In the genomic region with DNA sequence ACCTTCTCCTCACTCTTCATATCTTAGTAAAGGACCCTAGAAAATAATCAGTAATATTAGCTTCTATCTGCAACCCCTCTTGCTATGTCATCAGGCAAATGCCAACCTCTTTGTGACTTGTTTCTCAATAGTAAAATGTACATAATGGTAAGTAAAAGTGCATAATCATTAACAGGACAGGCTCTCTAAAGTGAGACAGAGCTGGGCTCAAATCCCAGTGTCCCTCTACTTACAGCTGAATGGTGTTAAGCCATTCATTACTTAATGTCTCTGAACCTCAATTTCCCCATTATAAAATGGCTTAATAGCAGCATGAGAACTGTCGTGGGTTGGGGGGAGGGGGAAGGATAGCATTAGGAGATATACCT, we compare ENCODE assay signal across 11 cellular contexts.
DNase-seq lines count a peak whose midpoint lies in the region; ATAC-seq and TF ChIP-seq lines count a peak whose summit lies in the region.
"Had no signal": no experiment of that assay in that cellular context is flagged by ENCODE, and none has a peak within 500 bp of the region (broad histone marks: within the 10 kb centered on the region; RNA-seq: fewer than 3 reads in every experiment).

No MANE protein-coding gene starts in this region.

- in situ Hi-C loops in G401 (cut with HindIII; ENCODE audit: low sequenced_read_pairs): no loop called here

- H3K27ac ChIP-seq in DOHH2 (ENCODE audit: low read depth, low read length) (no peak overlapping the region), duodenal mucosa (ENCODE audit: low read depth, low read length) (no peak overlapping the region)
- H3K27ac ChIP-seq: RWPE1 had no signal

- TF ChIP-seq CTCF in DOHH2 (IDR thresholded peaks at IDR 0.05; ENCODE audit: low read depth, low read length, poor library complexity, severe bottlenecking) (no peak), osteocyte (IDR thresholded peaks at IDR 0.05) (no peak)

- H3K79me2 ChIP-seq in DOHH2 (ENCODE audit: control insufficient read depth, low read length): no peaks in the 10 kb centered on the region

- ATAC-seq in GM21423 (IDR thresholded peaks at IDR 0.05; ENCODE audit: unreplicated experiment) (peak; percentile 22), HG03135 (IDR thresholded peaks at IDR 0.05; ENCODE audit: unreplicated experiment) (peak; percentile 15)

- no peaks in the 10 kb centered on the region for H3K9me2 ChIP-seq in DOHH2 (replicated peaks; ENCODE audit: control insufficient read depth, low read length)

- H3K4me3 ChIP-seq in DOHH2 (ENCODE audit: low read length): peak overlapping the region; percentile 59
- H3K4me3 ChIP-seq in duodenal mucosa (ENCODE audit: low read depth in 1 of 2, low read length in 2 of 2): peak overlapping the region; percentile 4 to 43

- H3K27me3 ChIP-seq in DOHH2 (ENCODE audit: control insufficient read depth, low read length) (peaks cover 18% of the 10 kb centered on the region), duodenal mucosa (ENCODE audit: control insufficient read depth in 1 of 2, insufficient read depth in 2 of 2, low read length in 2 of 2) (no peaks in the 10 kb centered on the region)

- H3K27ac Mint-ChIP-seq in osteocyte (ENCODE audit: unreplicated experiment): no peak overlapping the region

- no peaks in the 10 kb centered on the region for H3K36me3 ChIP-seq in DOHH2 (ENCODE audit: control insufficient read depth, low read length)
- no peaks in the 10 kb centered on the region for H3K36me3 ChIP-seq in duodenal mucosa (ENCODE audit: control insufficient read depth in 1 of 2, insufficient read depth in 2 of 2, low read length in 2 of 2)

- no peak overlapping the region for H3K4me3 Mint-ChIP-seq in osteocyte (ENCODE audit: unreplicated experiment)

- H4K20me1 ChIP-seq in DOHH2 (ENCODE audit: control insufficient read depth, insufficient read depth, low read depth, low read length): no peaks in the 10 kb centered on the region

- H3K36me3 Mint-ChIP-seq in osteocyte (ENCODE audit: unreplicated experiment): no peaks in the 10 kb centered on the region
- H3K36me3 Mint-ChIP-seq: naive B cell had no signal

- no peaks in the 10 kb centered on the region for H3K9me3 ChIP-seq in DOHH2 (ENCODE audit: control insufficient read depth, insufficient read depth, low read length)
- H3K9me3 ChIP-seq in duodenal mucosa (ENCODE audit: control insufficient read depth in 1 of 2, low read length in 2 of 2): no peaks in the 10 kb centered on the region

- DNase-seq in osteocyte (ENCODE audit: extremely low spot score, unreplicated experiment): no peak
- DNase-seq in NCI-H526 treated with DMSO at 0.1 percent for 48 hours (lab: John Stamatoyannopoulos, UW): no peak
- DNase-seq in RKO (ENCODE audit: low spot score): no peak
- DNase-seq in G401 (ENCODE audit: low spot score): no peak
- DNase-seq: cortex of kidney, naive B cell had no signal

- no peaks in the 10 kb centered on the region for H3F3A ChIP-seq in DOHH2 (ENCODE audit: control insufficient read depth, insufficient read depth)

- H3K4me1 ChIP-seq in DOHH2 (ENCODE audit: control insufficient read depth, low read length): peaks cover 15% of the 10 kb centered on the region
- H3K4me1 ChIP-seq in duodenal mucosa (ENCODE audit: control insufficient read depth in 1 of 2, insufficient read depth in 2 of 2, low read length in 2 of 2): no peaks in the 10 kb centered on the region

- peak overlapping the region; percentile 72 for H3K4me2 ChIP-seq in DOHH2 (ENCODE audit: low read length)

- no peak overlapping the region for H3K9ac ChIP-seq in duodenal mucosa (ENCODE audit: low read depth in 1 of 2, low read length in 2 of 2)

- no peaks in the 10 kb centered on the region for H3K9me3 Mint-ChIP-seq in osteocyte (ENCODE audit: unreplicated experiment)
- H3K9me3 Mint-ChIP-seq: naive B cell had no signal

- peaks cover 3% of the 10 kb centered on the region for H3K27me3 Mint-ChIP-seq in osteocyte (ENCODE audit: unreplicated experiment)

- peaks cover 10% of the 10 kb centered on the region for H3K4me1 Mint-ChIP-seq in osteocyte (ENCODE audit: unreplicated experiment)
